ENCODE assay signal across 9 cellular contexts in the genomic region with DNA sequence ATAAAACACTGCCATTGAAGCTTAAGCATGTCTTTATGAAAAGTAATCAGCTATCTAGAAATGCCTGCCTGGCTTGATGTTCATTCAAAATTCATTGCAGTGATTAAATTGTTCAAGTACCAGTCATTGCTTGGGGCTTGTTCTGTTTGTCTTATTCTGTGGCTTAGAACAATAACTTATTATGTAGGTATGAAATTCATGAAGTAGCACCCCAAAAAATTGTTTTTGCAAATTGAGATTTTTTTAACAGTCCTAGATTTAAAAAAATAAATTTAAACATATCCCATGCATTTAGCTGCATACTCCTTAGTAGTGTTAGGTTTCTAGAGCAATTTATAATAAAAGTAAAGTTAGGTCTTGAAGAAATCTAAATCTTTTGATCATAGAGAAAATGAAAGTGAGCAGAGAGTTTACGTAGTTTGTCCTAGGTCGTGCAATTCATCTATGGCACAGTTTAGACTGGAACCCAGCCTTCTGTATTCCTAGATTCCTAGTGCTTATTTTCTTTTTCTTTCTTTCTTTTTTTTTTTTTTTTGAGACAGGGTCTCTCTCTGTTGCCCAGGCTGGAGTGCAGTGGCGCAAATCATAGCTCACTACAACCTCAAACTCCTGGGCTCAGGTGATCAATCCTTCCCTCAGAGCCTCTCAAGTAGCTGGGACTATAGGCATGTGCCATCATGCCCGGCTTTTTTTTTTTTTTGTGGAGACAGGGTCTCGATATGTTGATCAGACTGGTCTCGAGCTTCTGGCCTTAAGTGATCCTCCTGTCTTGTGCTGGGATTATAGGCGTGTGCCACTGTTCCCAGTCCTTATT. TPM values are rescaled to one million over a fixed set of nuclear protein-coding genes. Genes with fewer than 3 reads are reported as not detected.
DNase-seq lines count a peak whose midpoint lies in the region; ATAC-seq and TF ChIP-seq lines count a peak whose summit lies in the region.
"Had no signal": no experiment of that assay in that cellular context is flagged by ENCODE, and none has a peak within 500 bp of the region (broad histone marks: within the 10 kb centered on the region; RNA-seq: fewer than 3 reads in every experiment).

No MANE protein-coding gene starts in this region.

- TF ChIP-seq POLR2A in IMR-90 (IDR thresholded peaks at IDR 0.05; ENCODE audit: low read depth, low read length) (no peak), gastrocnemius medialis (IDR thresholded peaks at IDR 0.05) (no peak)

- intact Hi-C loops in IMR-90 (cut with micrococcal nuclease) = loop anchor here (5.0 to 10.0 kb wide), 2 partner anchors 33 to 1089 kb away; no protein-coding TSS in a partner anchor
- intact Hi-C loops in gastrocnemius medialis (cut with DNase I; ENCODE audit: low total_unique reads) = no loop called here

- H3K79me1 ChIP-seq in IMR-90 (ENCODE audit: low read depth in 1 of 2, low read length in 2 of 2) = peaks cover 0 to 44% of the 10 kb centered on the region in 2 experiments; a peak in 2 of 4 replicates

- no peak overlapping the region for H2BK20ac ChIP-seq in IMR-90 (ENCODE audit: low read depth, low read length)

- H3K4ac ChIP-seq in IMR-90 (ENCODE audit: low read depth, low read length) = no peak overlapping the region

- H3K9me1 ChIP-seq in IMR-90 (ENCODE audit: insufficient read depth, low read length) = no peaks in the 10 kb centered on the region; the same call in none of the 2 replicates

- H2AK5ac ChIP-seq in IMR-90 (ENCODE audit: low read depth, low read length) = no peak overlapping the region

- WGBS in IMR-90 (ENCODE audit: extremely low coverage in 2 of 2, insufficient read length in 1 of 2), 2 experiments = 67% methylated on average over 2 of the region's 7 CpGs; no CpG with 5 or more reads in 1 of the 2 experiments

- H3K27ac ChIP-seq in BLaER1 (no peak overlapping the region), IMR-90 (ENCODE audit: insufficient read depth, low read length) (no peak overlapping the region; the same call in 1 of the 2 replicates), gastrocnemius medialis (peak overlapping the region in 2 of 4 donors; percentile 1 to 6)

- dilution Hi-C loops in IMR-90 (cut with HindIII; ENCODE audit: low sequenced_read_pairs, unreplicated experiment) = no loop called here

- no peak for DNase-seq in IMR-90
- no peak for DNase-seq in activated naive CD8-positive, alpha-beta T cell treated with anti-CD3 and anti-CD28 coated beads for 36 hours
- DNase-seq in mesothelial cell of epicardium (ENCODE audit: low spot score in 2 of 2, unreplicated experiment in 2 of 2) = no peak
- DNase-seq in mesenteric fat pad (ENCODE audit: low spot score) = no peak
- no peak for DNase-seq in gastrocnemius medialis
- no peak for DNase-seq in foreskin melanocyte
- no peak for DNase-seq in stimulated activated CD4-positive, alpha-beta T cell treated with anti-CD3 and anti-CD28 coated beads, Interleukin-4, amount 100 ng/mL, for 24 hours
- DNase-seq: NK-92 treated with Interleukin-12 subunit alpha and Interleukin-12 subunit beta, amount 100 ng/mL, for 24 hours had no signal

- no peak overlapping the region for H4K5ac ChIP-seq in IMR-90 (ENCODE audit: low read depth, low read length)

- in situ Hi-C loops in IMR-90 (cut with MboI; ENCODE audit: low sequenced_read_pairs) = loop anchor here (25.0 kb wide), 2 partner anchors 397 to 1122 kb away; partner anchors contain the start of gene SGIP1
- in situ Hi-C loops in gastrocnemius medialis (cut with MboI; ENCODE audit: low sequenced_read_pairs in 4 of 4) = loop anchor here in 2 of 4 donors (10.0 to 25.0 kb wide), 2 partner anchors 121 to 597 kb away; partner anchors contain the start of gene SLC35D1 (in 2 of the 2)

- H3K4me1 Mint-ChIP-seq in activated naive CD8-positive, alpha-beta T cell treated with anti-CD3 and anti-CD28 coated beads for 36 hours = peaks cover 55% of the 10 kb centered on the region
- H3K4me1 Mint-ChIP-seq in mesothelial cell of epicardium = peaks cover 56% of the 10 kb centered on the region

- no peak overlapping the region for H2AFZ ChIP-seq in IMR-90 (replicated peaks; ENCODE audit: low read length, poor library complexity)

- no peak overlapping the region for H4K91ac ChIP-seq in IMR-90 (ENCODE audit: insufficient read depth, low read depth, low read length)

- H4K8ac ChIP-seq in IMR-90 (ENCODE audit: low read depth in 2 of 2, low read length in 2 of 2) = no peak overlapping the region

- H3K4me1 ChIP-seq in BLaER1 (peaks cover 45% of the 10 kb centered on the region), IMR-90 (ENCODE audit: control insufficient read depth, insufficient read depth, low read length) (peaks cover 3% of the 10 kb centered on the region; the same call in 1 of the 2 replicates), gastrocnemius medialis (peaks cover 37 to 39% of the 10 kb centered on the region in 2 donors)

- H2BK120ac ChIP-seq in IMR-90 (ENCODE audit: low read depth, low read length) = no peak overlapping the region

- no peak overlapping the region for H2BK5ac ChIP-seq in IMR-90 (ENCODE audit: low read depth, low read length, poor library complexity, severe bottlenecking)

- H3K23ac ChIP-seq in IMR-90 (ENCODE audit: low read depth, low read length) = no peak overlapping the region; the same call in 1 of the 2 replicates

- H3K9ac ChIP-seq in BLaER1 (peak overlapping the region; percentile 39), IMR-90 (ENCODE audit: low read depth, low read length) (no peak overlapping the region)

- BruUV-seq in IMR-90 (replicated peaks; lab: Mats Ljungman, UMichigan) = no TSS peak

- no peak for TF ChIP-seq RAD21 in IMR-90 (IDR thresholded peaks at IDR 0.05; ENCODE audit: low read length)

- no peak overlapping the region for H3K56ac ChIP-seq in IMR-90 (ENCODE audit: extremely low read depth, insufficient read depth, low read length)

- peaks cover 2% of the 10 kb centered on the region for H3K9me3 Mint-ChIP-seq in activated naive CD8-positive, alpha-beta T cell treated with anti-CD3 and anti-CD28 coated beads for 36 hours
- no peaks in the 10 kb centered on the region for H3K9me3 Mint-ChIP-seq in mesothelial cell of epicardium

- H3K4me3 ChIP-seq in BLaER1 (peak overlapping the region; percentile 42), IMR-90 (ENCODE audit: insufficient read depth, low read depth, low read length) (no peak overlapping the region), gastrocnemius medialis (no peak overlapping the region)

- CTCF ChIA-PET in IMR-90 (lab: Yijun Ruan, JAX) = no interaction called here

- POLR2A ChIA-PET in IMR-90 (lab: Charles Lee; ENCODE audit: unreplicated experiment) = no interaction called here

- 0 out of 2 replicates have a peak, but pooled peaks cover 7% of the 10 kb centered on the region for H3K36me3 ChIP-seq in BLaER1
- H3K36me3 ChIP-seq in IMR-90 (ENCODE audit: control insufficient read depth, insufficient read depth, low read length) = no peaks in the 10 kb centered on the region
- H3K36me3 ChIP-seq in gastrocnemius medialis = no peaks in the 10 kb centered on the region

- H3K27ac Mint-ChIP-seq in activated naive CD8-positive, alpha-beta T cell treated with anti-CD3 and anti-CD28 coated beads for 36 hours = peak overlapping the region; percentile 73
- H3K27ac Mint-ChIP-seq in mesothelial cell of epicardium = peak overlapping the region; percentile 85

- no peak overlapping the region for H3K18ac ChIP-seq in IMR-90 (ENCODE audit: low read depth, low read length)

- ATAC-seq in IMR-90 (ENCODE audit: low read depth) (no peak), gastrocnemius medialis (no peak)

- TF ChIP-seq CTCF in IMR-90 (conservative IDR thresholded peaks at IDR 0.05; ENCODE audit: low read depth, low read length) (no peak), mesothelial cell of epicardium (IDR thresholded peaks at IDR 0.05; ENCODE audit: unreplicated experiment) (no peak), gastrocnemius medialis (IDR thresholded peaks at IDR 0.05 in 4 of 5, conservative IDR thresholded peaks at IDR 0.05 in 1 of 5) (no peak)

- H3K4me3 Mint-ChIP-seq in activated naive CD8-positive, alpha-beta T cell treated with anti-CD3 and anti-CD28 coated beads for 36 hours = peak overlapping the region; percentile 77
- no peak overlapping the region for H3K4me3 Mint-ChIP-seq in mesothelial cell of epicardium

- H3K27me3 ChIP-seq in BLaER1 (no peaks in the 10 kb centered on the region), IMR-90 (ENCODE audit: control insufficient read depth, insufficient read depth, low read length) (no peaks in the 10 kb centered on the region), gastrocnemius medialis (no peaks in the 10 kb centered on the region)

- H3K27me3 Mint-ChIP-seq in activated naive CD8-positive, alpha-beta T cell treated with anti-CD3 and anti-CD28 coated beads for 36 hours = no peaks in the 10 kb centered on the region
- H3K27me3 Mint-ChIP-seq in mesothelial cell of epicardium (ENCODE audit: low read depth) = no peaks in the 10 kb centered on the region

- H3K4me2 ChIP-seq in BLaER1 (peak overlapping the region; percentile 85), IMR-90 (ENCODE audit: low read depth, low read length) (peak overlapping the region; percentile 60)

- H2AK9ac ChIP-seq in IMR-90 (replicated peaks; ENCODE audit: low read depth, low read length, poor library complexity) = no peak overlapping the region

- H3K9me3 ChIP-seq in BLaER1 = no peaks in the 10 kb centered on the region
- H3K9me3 ChIP-seq in IMR-90 (ENCODE audit: control insufficient read depth, insufficient read depth, low read length) = no peaks in the 10 kb centered on the region
- H3K9me3 ChIP-seq in gastrocnemius medialis = no peaks in the 10 kb centered on the region

- H3K14ac ChIP-seq in IMR-90 (replicated peaks; ENCODE audit: low read depth, low read length) = 0 out of 2 replicates have a peak overlapping the region, but pooled peaks have one; percentile 6

- H3K36me3 Mint-ChIP-seq in activated naive CD8-positive, alpha-beta T cell treated with anti-CD3 and anti-CD28 coated beads for 36 hours = peaks cover 36% of the 10 kb centered on the region
- no peaks in the 10 kb centered on the region for H3K36me3 Mint-ChIP-seq in mesothelial cell of epicardium

- H4K20me1 ChIP-seq in BLaER1 (peaks cover 95% of the 10 kb centered on the region), IMR-90 (ENCODE audit: insufficient read depth, low read length) (peaks cover 46% of the 10 kb centered on the region)

- no peak overlapping the region for H2BK15ac ChIP-seq in IMR-90 (ENCODE audit: low read depth, low read length)

RNA-seq across cellular contexts. Expression of gene MIER1, which starts 9.3 kb away (rescaled TPM):
- total RNA-seq in IMR-90 (2012; rRNA removed) (11.5 and 32.2 TPM in 2 replicates), mesothelial cell of epicardium (34.3 to 39.9 TPM (median 36.5 TPM) in 3 replicates), mesenteric fat pad (33.3 TPM), gastrocnemius medialis (10 to 100 TPM; 14.8 to 21.7 (median 15.4) TPM)
- 4.6 and 5.0 TPM in 2 replicates for polyA plus RNA-seq in IMR-90 (2012; rRNA removed)
- 0.71 and 0.90 TPM in 2 replicates for polyA plus RNA-seq in IMR-90 (2012; cell fraction: cytosol; rRNA removed)
- 0.57 and 4.7 TPM in 2 replicates for polyA plus RNA-seq in IMR-90 (2012; cell fraction: nucleus; rRNA removed; ENCODE audit: low replicate concordance)
- total RNA-seq in activated naive CD8-positive, alpha-beta T cell treated with anti-CD3 and anti-CD28 coated beads for 36 hours = 10 to 100 TPM; 52.8 to 52.9 TPM

RNA-seq across cellular contexts. Expression of gene DNAI4, which starts 9.4 kb away (rescaled TPM):
- total RNA-seq in IMR-90 (2012; rRNA removed) (1.6 and 1.7 TPM in 2 replicates), mesothelial cell of epicardium (8.9 to 12.8 TPM (median 9.3 TPM) in 3 replicates), mesenteric fat pad (7.0 TPM), gastrocnemius medialis (under 1 TPM in 3 of 4 donors, not detected in 1; 0.19 to 0.41 (median 0.29) TPM)
- 0.63 and 0.72 TPM in 2 replicates for polyA plus RNA-seq in IMR-90 (2012; rRNA removed)
- 0.24 and 0.44 TPM in 2 replicates for polyA plus RNA-seq in IMR-90 (2012; cell fraction: cytosol; rRNA removed)
- 0.11 and 0.68 TPM in 2 replicates for polyA plus RNA-seq in IMR-90 (2012; cell fraction: nucleus; rRNA removed; ENCODE audit: low replicate concordance)
- 1 to 10 TPM; 1.2 to 1.4 TPM for total RNA-seq in activated naive CD8-positive, alpha-beta T cell treated with anti-CD3 and anti-CD28 coated beads for 36 hours
